ENCODE assay signal across 29 cellular contexts in genomic region chr17:59141860-59142259, GRCh38.
"Had no signal": no experiment of that assay in that cellular context is flagged by ENCODE, and none has a peak within 500 bp of the region (broad histone marks: within the 10 kb centered on the region; RNA-seq: fewer than 3 reads in every experiment).

No MANE protein-coding gene starts in this region.

- ATAC-seq: activated CD8-positive, alpha-beta T cell treated with anti-CD3 and anti-CD28 coated beads, Interleukin-2, amount 10 ng/mL, durations not matched to agents 7 days and 5 days; body of pancreas had no signal

- H3K4me2 ChIP-seq: KMS-11 had no signal

- H3K4me3 ChIP-seq: adrenal gland, body of pancreas, Peyer's patch had no signal

- DNase-seq: activated CD4-positive, alpha-beta T cell treated with anti-CD3 and anti-CD28 coated beads for 1 hour; activated CD4-positive, alpha-beta T cell treated with anti-CD3 and anti-CD28 coated beads for 48 hours; activated CD4-positive, alpha-beta T cell treated with anti-CD3 and anti-CD28 coated beads, Interleukin-2, amount 50 U/mL, for 48 hours; activated CD4-positive, CD25-positive, alpha-beta regulatory T cell; activated CD8-positive, alpha-beta T cell treated with anti-CD3 and anti-CD28 coated beads, Interleukin-2, amount 10 ng/mL, durations not matched to agents 7 days and 5 days; activated gamma-delta T cell; activated naive CD4-positive, alpha-beta T cell treated with Interleukin-2 at 50 U/mL for 16 hours; activated naive CD8-positive, alpha-beta T cell treated with anti-CD3 and anti-CD28 coated beads, Interleukin-2, amount 10 ng/mL, durations not matched to agents 7 days and 5 days; activated T-cell treated with anti-CD3 and anti-CD28 coated beads, Interleukin-2, amount 50 U/mL, for 24 hours; adrenal gland; body of pancreas; MM.1S; MV-4-11; NCI-H1092; NCI-H1436 treated with DMSO at 0.1 percent for 48 hours; NCI-H1694 treated with DMSO at 0.1 percent for 48 hours; NCI-H2029; NCI-H345; NCI-H524 treated with DMSO at 0.1 percent for 48 hours; Peyer's patch; Right ventricle myocardium superior; RPMI8226; SW 1271; T-helper 1 cell; T-helper 2 cell; T-helper 9 cell; WERI-Rb-1 had no signal

- FAIRE-seq: astrocyte had no signal

- H3K36me3 ChIP-seq: adrenal gland, Peyer's patch had no signal

- H3K9me3 ChIP-seq: adrenal gland, body of pancreas, Peyer's patch had no signal

- H3K27me3 ChIP-seq: adrenal gland, body of pancreas, Peyer's patch had no signal

- H3K9ac ChIP-seq: KMS-11 had no signal

- H3K27ac ChIP-seq: adrenal gland, body of pancreas, KMS-11, Peyer's patch, WERI-Rb-1 had no signal

- H3K4me1 ChIP-seq: adrenal gland, body of pancreas, Peyer's patch had no signal
